Comparison of ENCODE assay signal across 9 cellular contexts in the genomic region with DNA sequence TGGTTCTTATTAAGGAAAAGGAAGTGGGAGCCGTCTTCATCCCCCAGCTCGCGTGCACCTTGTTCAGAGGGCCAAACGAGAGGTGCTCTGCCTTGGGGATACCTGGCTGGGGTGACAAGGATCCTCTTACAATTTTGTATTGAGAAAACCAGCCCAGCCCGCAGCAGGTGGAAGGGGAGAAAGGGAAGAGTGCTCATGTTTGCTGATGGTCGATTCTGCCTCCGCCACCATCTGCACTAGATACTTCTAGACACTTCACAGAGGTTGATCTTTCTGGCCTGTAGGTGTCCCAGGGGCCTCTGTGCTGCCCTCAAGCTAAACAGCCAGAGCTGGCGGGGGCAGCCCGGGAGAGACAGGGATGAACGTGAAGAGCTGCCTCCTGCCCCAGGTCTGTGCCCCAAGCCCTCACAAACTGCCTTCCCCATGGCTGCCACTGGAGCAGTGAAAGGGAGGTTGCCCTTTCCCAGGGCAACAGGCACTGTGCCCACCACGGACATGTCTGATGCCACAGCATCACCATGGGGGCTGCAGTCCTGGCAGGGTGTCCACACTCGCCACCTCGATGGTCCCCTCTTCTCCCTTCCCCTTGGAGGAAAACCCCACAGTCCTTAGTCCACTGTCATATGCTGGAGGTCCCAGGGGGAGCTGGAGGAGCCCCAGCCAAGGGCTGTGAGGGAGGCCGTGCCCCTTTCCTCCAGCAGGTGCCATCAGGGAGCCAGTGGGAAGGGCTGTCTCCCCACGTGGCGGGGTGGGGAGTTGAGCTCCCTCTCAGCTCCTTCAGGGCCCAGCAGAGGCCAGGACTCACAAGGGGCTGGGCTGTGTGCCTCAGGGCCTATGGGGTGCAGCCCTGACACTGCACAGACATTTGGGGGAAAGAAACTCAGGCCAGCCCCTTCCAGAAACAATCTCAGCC. TPM values are rescaled to one million over a fixed set of nuclear protein-coding genes. Genes with fewer than 3 reads are reported as not detected.
A peak's percentile ranks its signal among the peaks of the same experiment; 100 is the strongest.
DNase-seq lines count a peak whose midpoint lies in the region; ATAC-seq and TF ChIP-seq lines count a peak whose summit lies in the region.
"Had no signal": no experiment of that assay in that cellular context is flagged by ENCODE, and none has a peak within 500 bp of the region (broad histone marks: within the 10 kb centered on the region; RNA-seq: fewer than 3 reads in every experiment).

No MANE protein-coding gene starts in this region.

- TF ChIP-seq CTCF in A673 (conservative IDR thresholded peaks at IDR 0.05; ENCODE audit: low read depth, low read length) (peak; percentile 25; the same call in 1 of the 2 replicates), GM12872 (IDR thresholded peaks at IDR 0.05; ENCODE audit: insufficient read depth, low read depth, low read length) (peak; percentile 30; the same call in 1 of the 3 replicates), glutamatergic neuron (IDR thresholded peaks at IDR 0.05; ENCODE audit: partially characterized antibody, unreplicated experiment) (peak; percentile 18)

- H3K36me3 Mint-ChIP-seq in glutamatergic neuron (ENCODE audit: unreplicated experiment) = no peaks in the 10 kb centered on the region

- ATAC-seq in left lobe of liver (no peak), GM19395 (IDR thresholded peaks at IDR 0.05; ENCODE audit: unreplicated experiment) (no peak)

- H3K27ac Mint-ChIP-seq in glutamatergic neuron (ENCODE audit: unreplicated experiment) = no peak overlapping the region

- CTCF ChIA-PET in A673 (lab: Charles Lee) = interaction anchor here (0.5 to 1.0 kb wide), 6 partner anchors 10 to 1228 kb away, joined by 3 to 5 read pairs (median 3); no protein-coding TSS in a partner anchor

- POLR2A ChIA-PET in A673 (lab: Charles Lee; ENCODE audit: low non-redundant PET) = no interaction called here

- no TSS peak for BruUV-seq in A673 (replicated peaks; lab: Mats Ljungman, UMichigan)

- peaks cover 2% of the 10 kb centered on the region for H3K9me3 Mint-ChIP-seq in glutamatergic neuron (ENCODE audit: unreplicated experiment)

- no peaks in the 10 kb centered on the region for H3K27me3 ChIP-seq in A673 (replicated peaks; ENCODE audit: insufficient read depth, low read depth, low read length, poor library complexity)
- no peaks in the 10 kb centered on the region for H3K27me3 ChIP-seq in SJCRH30

- peaks cover 3% of the 10 kb centered on the region for H3K27me3 Mint-ChIP-seq in glutamatergic neuron (ENCODE audit: unreplicated experiment)

- peaks cover 45% of the 10 kb centered on the region for H3K36me3 ChIP-seq in A673 (ENCODE audit: insufficient read depth, low read length, poor library complexity, severe bottlenecking)
- peaks cover 9% of the 10 kb centered on the region for H3K36me3 ChIP-seq in SJCRH30

- H3K27ac ChIP-seq in A673 (ENCODE audit: low read depth, low read length, poor library complexity, severe bottlenecking) (peak overlapping the region; percentile 32), SJCRH30 (no peak overlapping the region)
- H3K27ac ChIP-seq: parathyroid adenoma had no signal

- H3K4me3 ChIP-seq in A673 (ENCODE audit: low read depth, low read length, poor library complexity, severe bottlenecking) (no peak overlapping the region), SJCRH30 (no peak overlapping the region)

- no peak overlapping the region for H3K4me3 Mint-ChIP-seq in glutamatergic neuron (ENCODE audit: unreplicated experiment)

- intact Hi-C loops in A673 (cut with micrococcal nuclease; ENCODE audit: unreplicated experiment) = loop anchor here (5.0 kb wide), 2 partner anchors 36 to 91 kb away; no protein-coding TSS in a partner anchor

- H3K4me1 Mint-ChIP-seq in glutamatergic neuron (ENCODE audit: low read depth, unreplicated experiment) = peaks cover 3% of the 10 kb centered on the region

- no peaks in the 10 kb centered on the region for H3K9me3 ChIP-seq in A673 (ENCODE audit: low read depth, low read length, poor library complexity, severe bottlenecking)
- no peaks in the 10 kb centered on the region for H3K9me3 ChIP-seq in SJCRH30 (replicated peaks)

- DNase-seq in A673 (ENCODE audit: low spot score) (peak; percentile 69), SJCRH30 (peak; percentile 43 to 53), glutamatergic neuron (peak; percentile 55), left lobe of liver (ENCODE audit: low spot score) (no peak), NCI-H146 treated with DMSO at 0.1 percent for 48 hours (lab: John Stamatoyannopoulos, UW; ENCODE audit: unreplicated experiment) (no peak), LoVo (ENCODE audit: low spot score) (no peak)

- H3K4me1 ChIP-seq in A673 (ENCODE audit: insufficient read depth, low read length, poor library complexity, severe bottlenecking) (peaks cover 7% of the 10 kb centered on the region), SJCRH30 (peaks cover 9% of the 10 kb centered on the region)
- H3K4me1 ChIP-seq: parathyroid adenoma had no signal

RNA-seq across cellular contexts. Expression of a gene that starts 8.1 kb away (rescaled TPM):
- 34.2 and 37.2 TPM in 2 replicates for total RNA-seq in A673 (2021)
- total RNA-seq in SJCRH30 (2014; rRNA removed; shearing (Covaris generic)) = 26.7 and 30.4 TPM in 2 replicates
- total RNA-seq in glutamatergic neuron (ENCODE audit: unreplicated experiment) = 16.8 TPM
- total RNA-seq in left lobe of liver = 9.0 TPM

RNA-seq across cellular contexts. Expression of a gene that starts 12.9 kb away (rescaled TPM):
- 2.8 and 4.6 TPM in 2 replicates for total RNA-seq in A673 (2021)
- 0.15 TPM in 1 of 2 replicates, not detected in the other for total RNA-seq in SJCRH30 (2014; rRNA removed; shearing (Covaris generic))
- 1.6 TPM for total RNA-seq in glutamatergic neuron (ENCODE audit: unreplicated experiment)
- not detected for total RNA-seq in left lobe of liver

RNA-seq across cellular contexts. Expression of a gene that starts 28.3 kb away (rescaled TPM):
- 0.22 and 0.24 TPM in 2 replicates for total RNA-seq in A673 (2021)
- total RNA-seq in SJCRH30 (2014; rRNA removed; shearing (Covaris generic)) = 0.45 and 0.51 TPM in 2 replicates
- total RNA-seq in glutamatergic neuron (ENCODE audit: unreplicated experiment) = not detected
- 0.50 TPM for total RNA-seq in left lobe of liver

RNA-seq across cellular contexts. Expression of a gene that starts 52.5 kb away (rescaled TPM):
- total RNA-seq in A673 (2021) (86.5 and 86.6 TPM in 2 replicates), glutamatergic neuron (ENCODE audit: unreplicated experiment) (30.0 TPM), left lobe of liver (24.8 TPM)
- 76.0 and 78.6 TPM in 2 replicates for total RNA-seq in SJCRH30 (2014; rRNA removed; shearing (Covaris generic))

RNA-seq across cellular contexts. Expression of a gene that starts 59.2 kb away (rescaled TPM):
- 192 and 206 TPM in 2 replicates for total RNA-seq in A673 (2021)
- 91.2 and 96.2 TPM in 2 replicates for total RNA-seq in SJCRH30 (2014; rRNA removed; shearing (Covaris generic))
- 152 TPM for total RNA-seq in glutamatergic neuron (ENCODE audit: unreplicated experiment)
- 13.3 TPM for total RNA-seq in left lobe of liver

Comparison
In these comparisons a context has a peak if more than half of its experiments do, and no peak if none do; other contexts are left out.
1. DNase-seq: peak in A673 (single experiment), SJCRH30 (2 of 2) and glutamatergic neuron (single experiment); none in left lobe of liver (single experiment), NCI-H146 treated with DMSO at 0.1 percent for 48 hours (single experiment) and LoVo (single experiment).
2. Peak in every context shown above with its lines, with median percentiles within 50 percentile points of each other: CTCF ChIP-seq.